In the genomic region with DNA sequence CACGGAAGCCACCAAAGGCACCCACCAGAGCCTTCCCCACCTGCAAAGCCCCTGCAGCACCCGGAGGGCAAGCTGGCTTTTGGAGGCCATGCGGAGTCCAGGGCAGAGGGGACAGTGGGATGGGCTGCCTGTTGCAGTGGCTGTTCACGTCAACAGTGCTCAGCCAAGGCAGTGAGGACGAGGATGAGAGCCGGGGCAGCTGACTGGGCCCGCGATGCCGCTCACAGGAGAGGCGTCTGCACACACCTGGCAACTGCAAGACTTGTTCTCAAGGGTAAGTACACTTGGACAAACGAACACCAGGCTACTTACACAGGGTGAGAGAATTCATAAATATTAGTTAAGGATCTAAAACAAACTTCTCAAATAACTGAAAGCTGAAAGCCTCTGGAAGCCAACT, we compare ENCODE assay signal across 20 cellular contexts.
"Had no signal": no experiment of that assay in that cellular context is flagged by ENCODE, and none has a peak within 500 bp of the region (broad histone marks: within the 10 kb centered on the region; RNA-seq: fewer than 3 reads in every experiment).

No MANE protein-coding gene starts in this region.

- ATAC-seq: activated CD8-positive, alpha-beta memory T cell treated with anti-CD3 and anti-CD28 coated beads, Interleukin-2, amount 10 ng/mL, durations not matched to agents 7 days and 5 days; foreskin keratinocyte; left colon; stimulated activated naive B cell treated with anti-CD40 and anti-IgM and Interleukin-4, amounts not matched to agents 10 μg/mL and 1 μg/mL and 100 μg/mL, for 72 hours had no signal

- H3K4me1 ChIP-seq: colonic mucosa, foreskin keratinocyte, tibial artery had no signal

- H3K27ac Mint-ChIP-seq: activated CD4-positive, alpha-beta memory T cell treated with anti-CD3 and anti-CD28 coated beads, Interleukin-2, amount 10 ng/mL, durations not matched to agents 7 days and 5 days; activated CD8-positive, alpha-beta memory T cell treated with anti-CD3 and anti-CD28 coated beads, Interleukin-2, amount 10 ng/mL, durations not matched to agents 7 days and 5 days; activated naive CD4-positive, alpha-beta T cell treated with anti-CD3 and anti-CD28 coated beads for 36 hours; activated T-helper 2 cell treated with anti-CD3 and anti-CD28 coated beads, Interferon-gamma antibody, Interleukin-2, Interleukin-4, amounts not matched to agents 10 μg/mL and 5 μg/mL and 100 μg/mL, durations not matched to agents 14 hours and 24 hours and 36 hours; stimulated activated naive B cell treated with anti-CD40 and anti-IgM and Interleukin-4, amounts not matched to agents 10 μg/mL and 1 μg/mL and 100 μg/mL, for 72 hours; T-helper 1 cell treated with Interleukin-12 subunit alpha and Interleukin-12 subunit beta and Interleukin-4 antibody, amounts not matched to agents 30 μg/mL and 1 μg/mL, for 36 hours had no signal

- DNase-seq: activated CD4-positive, alpha-beta memory T cell treated with anti-CD3 and anti-CD28 coated beads, Interleukin-2, amount 10 ng/mL, durations not matched to agents 7 days and 5 days; activated CD8-positive, alpha-beta memory T cell treated with anti-CD3 and anti-CD28 coated beads, Interleukin-2, amount 10 ng/mL, durations not matched to agents 7 days and 5 days; activated naive CD4-positive, alpha-beta T cell treated with anti-CD3 and anti-CD28 coated beads for 36 hours; central memory CD4-positive, alpha-beta T cell; colonic mucosa; foreskin keratinocyte; glutamatergic neuron; hypothalamus; islet precursor cell; left colon; sigmoid colon; stimulated activated CD4-positive, alpha-beta T cell treated with anti-CD3 and anti-CD28 coated beads, Interleukin-4, amount 100 ng/mL, for 4 hours; stimulated activated naive B cell treated with anti-CD40 and anti-IgM and Interleukin-4, amounts not matched to agents 10 μg/mL and 1 μg/mL and 100 μg/mL, for 72 hours; tibial artery; WERI-Rb-1 had no signal

- H3K9me3 Mint-ChIP-seq: activated CD4-positive, alpha-beta memory T cell treated with anti-CD3 and anti-CD28 coated beads, Interleukin-2, amount 10 ng/mL, durations not matched to agents 7 days and 5 days; activated naive CD4-positive, alpha-beta T cell treated with anti-CD3 and anti-CD28 coated beads for 36 hours; activated T-helper 2 cell treated with anti-CD3 and anti-CD28 coated beads, Interferon-gamma antibody, Interleukin-2, Interleukin-4, amounts not matched to agents 10 μg/mL and 5 μg/mL and 100 μg/mL, durations not matched to agents 14 hours and 24 hours and 36 hours; brain; stimulated activated naive B cell treated with anti-CD40 and anti-IgM and Interleukin-4, amounts not matched to agents 10 μg/mL and 1 μg/mL and 100 μg/mL, for 72 hours; T-helper 1 cell treated with Interleukin-12 subunit alpha and Interleukin-12 subunit beta and Interleukin-4 antibody, amounts not matched to agents 30 μg/mL and 1 μg/mL, for 36 hours had no signal

- H3K4me1 Mint-ChIP-seq: activated CD4-positive, alpha-beta memory T cell treated with anti-CD3 and anti-CD28 coated beads, Interleukin-2, amount 10 ng/mL, durations not matched to agents 7 days and 5 days; activated CD8-positive, alpha-beta memory T cell treated with anti-CD3 and anti-CD28 coated beads, Interleukin-2, amount 10 ng/mL, durations not matched to agents 7 days and 5 days; brain had no signal

- H3K4me3 Mint-ChIP-seq: activated CD4-positive, alpha-beta memory T cell treated with anti-CD3 and anti-CD28 coated beads, Interleukin-2, amount 10 ng/mL, durations not matched to agents 7 days and 5 days; activated CD8-positive, alpha-beta memory T cell treated with anti-CD3 and anti-CD28 coated beads, Interleukin-2, amount 10 ng/mL, durations not matched to agents 7 days and 5 days; activated naive CD4-positive, alpha-beta T cell treated with anti-CD3 and anti-CD28 coated beads for 36 hours; brain; stimulated activated naive B cell treated with anti-CD40 and anti-IgM and Interleukin-4, amounts not matched to agents 10 μg/mL and 1 μg/mL and 100 μg/mL, for 72 hours; T-helper 1 cell treated with Interleukin-12 subunit alpha and Interleukin-12 subunit beta and Interleukin-4 antibody, amounts not matched to agents 30 μg/mL and 1 μg/mL, for 36 hours had no signal

- H3K27me3 ChIP-seq: colonic mucosa, foreskin keratinocyte, sigmoid colon, tibial artery, vagina had no signal

- H3K4me3 ChIP-seq: colonic mucosa, prostate gland, sigmoid colon, tibial artery, vagina had no signal

- H3K9me3 ChIP-seq: colonic mucosa, prostate gland, sigmoid colon, tibial artery, vagina had no signal

- H3K27ac ChIP-seq: colonic mucosa, foreskin keratinocyte, prostate gland, sigmoid colon, tibial artery, vagina, WERI-Rb-1 had no signal

- H3K27me3 Mint-ChIP-seq: activated CD4-positive, alpha-beta memory T cell treated with anti-CD3 and anti-CD28 coated beads, Interleukin-2, amount 10 ng/mL, durations not matched to agents 7 days and 5 days; activated CD8-positive, alpha-beta memory T cell treated with anti-CD3 and anti-CD28 coated beads, Interleukin-2, amount 10 ng/mL, durations not matched to agents 7 days and 5 days; brain; stimulated activated naive B cell treated with anti-CD40 and anti-IgM and Interleukin-4, amounts not matched to agents 10 μg/mL and 1 μg/mL and 100 μg/mL, for 72 hours had no signal
